Comparison of ENCODE assay signal across 27 cellular contexts in genomic region chr4:11118513-11118912, GRCh38.
"Had no signal": no experiment of that assay in that cellular context is flagged by ENCODE, and none has a peak within 500 bp of the region (broad histone marks: within the 10 kb centered on the region; RNA-seq: fewer than 3 reads in every experiment).

No MANE protein-coding gene starts in this region.

- H3K9me3 ChIP-seq: testis, thoracic aorta, thyroid gland, transverse colon, upper lobe of left lung, upper lobe of right lung, uterus, vagina had no signal

- DNase-seq: stimulated activated CD4-positive, alpha-beta T cell treated with anti-CD3 and anti-CD28 coated beads, Interleukin-2, amount 100 ng/mL, for 48 hours; stimulated activated CD4-positive, alpha-beta T cell treated with anti-CD3 and anti-CD28 coated beads, Interleukin-4, amount 100 ng/mL, for 1 hour; stimulated activated CD4-positive, alpha-beta T cell treated with anti-CD3 and anti-CD28 coated beads, Interleukin-4, amount 100 ng/mL, for 24 hours; stimulated activated CD4-positive, alpha-beta T cell treated with anti-CD3 and anti-CD28 coated beads, Interleukin-4, amount 100 ng/mL, for 4 hours; stimulated activated CD8-positive, alpha-beta memory T cell treated with anti-CD3 and anti-CD28 coated beads, Interleukin-4, amount 100 ng/mL, for 48 hours; stimulated activated naive B cell treated with anti-CD40 and anti-IgM and Interleukin-4, amounts not matched to agents 10 μg/mL and 1 μg/mL and 100 μg/mL, for 72 hours; stimulated activated naive CD4-positive, alpha-beta T cell; stimulated activated naive CD4-positive, alpha-beta T cell treated with Interleukin-2 at 50 U/mL for 16 hours; stimulated activated naive CD8-positive, alpha-beta T cell treated with anti-CD3 and anti-CD28 coated beads, Interleukin-15, amount 100 ng/mL, for 72 hours; stimulated activated naive CD8-positive, alpha-beta T cell treated with anti-CD3 and anti-CD28 coated beads, Interleukin-15, Interleukin-2, amounts not matched to agents 100 U/mL and 50 U/mL, for 24 hours; stomach; substantia nigra; testis; thyroid gland; tibial artery; transverse colon; trophoblast cell; upper lobe of left lung; upper lobe of right lung; uterus had no signal

- H3K27ac ChIP-seq: stomach, suprapubic skin, testis, thoracic aorta, thyroid gland, tibial artery, tibial nerve, transverse colon, upper lobe of left lung, upper lobe of right lung, uterus, vagina had no signal

- H3K27me3 ChIP-seq: stomach, suprapubic skin, testis, thyroid gland, tibial artery, tibial nerve, transverse colon, upper lobe of left lung, upper lobe of right lung, uterus, vagina had no signal

- FAIRE-seq: urothelium cell line had no signal

- H3K4me3 ChIP-seq: stomach, suprapubic skin, testis, thoracic aorta, thyroid gland, tibial artery, tibial nerve, transverse colon, upper lobe of left lung, upper lobe of right lung, uterus, vagina had no signal

- H3K4me1 ChIP-seq: stomach, suprapubic skin, testis, thyroid gland, tibial artery, tibial nerve, transverse colon, upper lobe of left lung, upper lobe of right lung, uterus, vagina had no signal

- ATAC-seq: stimulated activated effector memory CD8-positive, alpha-beta T cell treated with anti-CD3 and anti-CD28 coated beads, Interleukin-12 subunit alpha, Interleukin-12 subunit beta, amount 100 ng/mL, for 72 hours; stimulated activated memory B cell treated with anti-CD40 and anti-IgM and Interleukin-4, amounts not matched to agents 10 μg/mL and 1 μg/mL and 100 μg/mL, for 72 hours; stimulated activated naive B cell treated with anti-CD40 and anti-IgM and Interleukin-4, amounts not matched to agents 10 μg/mL and 1 μg/mL and 100 μg/mL, for 72 hours; stimulated activated naive CD8-positive, alpha-beta T cell treated with anti-CD3 and anti-CD28 coated beads, Interleukin-15, amount 100 ng/mL, for 72 hours; stimulated activated naive CD8-positive, alpha-beta T cell treated with anti-CD3 and anti-CD28 coated beads, Interleukin-15, Interleukin-2, amounts not matched to agents 100 U/mL and 50 U/mL, for 24 hours; upper lobe of right lung had no signal

- H3K36me3 ChIP-seq: stomach, suprapubic skin, thoracic aorta, thyroid gland, tibial artery, tibial nerve, transverse colon, upper lobe of left lung, upper lobe of right lung, uterus, vagina had no signal
